Comparison of ENCODE assay signal across 12 cellular contexts in the genomic region with DNA sequence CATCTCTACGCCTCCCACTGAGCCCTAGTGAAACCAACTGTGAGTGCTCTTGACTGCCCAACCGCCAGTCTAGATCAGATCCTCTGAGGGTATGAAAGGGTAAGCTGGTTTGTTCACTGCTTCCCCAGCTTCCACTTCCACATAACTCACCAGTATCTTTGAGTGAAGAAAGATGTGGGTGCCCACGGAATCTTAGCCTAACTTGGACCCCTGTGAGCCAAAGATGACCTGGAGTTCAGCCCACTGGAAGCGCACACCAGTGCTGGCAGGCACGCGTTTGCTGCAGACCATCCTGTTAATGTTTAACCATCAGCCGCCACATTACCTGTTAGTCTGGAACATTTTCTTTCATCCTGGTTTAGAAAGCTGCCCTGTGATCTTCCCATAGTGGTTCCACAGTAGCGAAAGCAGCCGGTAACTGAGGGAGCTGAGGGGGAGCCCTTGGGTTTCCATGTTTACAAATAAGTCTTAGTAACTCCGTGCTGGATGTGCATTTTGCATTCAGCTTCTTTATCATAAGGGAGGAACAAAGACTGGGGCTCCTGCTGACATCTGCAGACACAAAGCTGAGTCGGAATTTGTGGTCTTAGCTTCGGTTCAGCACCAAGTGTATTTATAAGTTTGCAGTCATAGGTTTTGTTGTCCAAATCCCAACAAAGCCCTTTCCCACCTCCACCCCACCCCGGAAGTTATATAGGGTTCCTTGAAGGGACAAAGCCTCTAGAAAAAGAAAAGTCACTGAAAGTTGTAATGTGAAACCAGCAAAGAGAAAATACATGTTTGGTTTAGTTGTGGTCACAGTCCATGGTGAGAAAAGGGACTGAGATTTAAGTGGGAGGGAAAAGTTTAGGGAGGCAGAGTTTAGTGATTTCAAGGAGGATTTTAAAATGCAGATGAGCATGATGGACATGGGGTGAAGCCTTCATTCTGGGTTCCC.
DNase-seq lines count a peak whose midpoint lies in the region; ATAC-seq and TF ChIP-seq lines count a peak whose summit lies in the region.
"Had no signal": no experiment of that assay in that cellular context is flagged by ENCODE, and none has a peak within 500 bp of the region (broad histone marks: within the 10 kb centered on the region; RNA-seq: fewer than 3 reads in every experiment).

No MANE protein-coding gene starts in this region.

- TF ChIP-seq CTCF in AG04450 (IDR thresholded peaks at IDR 0.05; ENCODE audit: low read depth, low read length), result no peak
- no peak for TF ChIP-seq CTCF in choroid plexus epithelial cell (conservative IDR thresholded peaks at IDR 0.05; ENCODE audit: low read depth, low read length)

- POLR2A ChIA-PET in AG04450 (lab: Yijun Ruan, JAX), result interaction anchor here (0.7 kb wide), 1 partner anchor 522 kb away, joined by 3 read pairs; no protein-coding TSS in a partner anchor

- H3K9ac ChIP-seq in HUES48 (ENCODE audit: low read depth, low read length), result peak overlapping the region; percentile 8; the same call in 1 of the 2 replicates

- H3K27ac ChIP-seq in AG04450 (ENCODE audit: low read depth, low read length), result peak overlapping the region; percentile 52
- peak overlapping the region; percentile 78 for H3K27ac ChIP-seq in HUES48 (ENCODE audit: low read depth, low read length)
- H3K27ac ChIP-seq in muscle layer of duodenum (ENCODE audit: low read length), result peak overlapping the region; percentile 56

- intact Hi-C loops in sciatic nerve (cut with DNase I), result no loop called here

- H3K9me3 ChIP-seq in AG04450 (ENCODE audit: control insufficient read depth, insufficient read depth, low read length) (no peaks in the 10 kb centered on the region), HUES48 (ENCODE audit: control insufficient read depth, insufficient read depth, low read length) (no peaks in the 10 kb centered on the region), muscle layer of duodenum (ENCODE audit: control insufficient read depth in 1 of 2, low read length in 2 of 2) (no peaks in the 10 kb centered on the region)

- ATAC-seq in GM19452 (IDR thresholded peaks at IDR 0.05; ENCODE audit: unreplicated experiment) (no peak), GM18498 (IDR thresholded peaks at IDR 0.05; ENCODE audit: unreplicated experiment) (no peak), sciatic nerve (no peak)

- CTCF ChIA-PET in AG04450 (lab: Charles Lee), result interaction anchor here (0.6 to 5.5 kb wide), 22 partner anchors 10 to 567 kb away, joined by 3 to 95 read pairs (median 6); no protein-coding TSS in a partner anchor

- H3K4me3 ChIP-seq in AG04450 (ENCODE audit: low read depth, low read length) (no peak overlapping the region), HUES48 (ENCODE audit: low read depth, low read length) (no peak overlapping the region), choroid plexus epithelial cell (ENCODE audit: low read depth, low read length) (no peak overlapping the region), muscle layer of duodenum (ENCODE audit: low read depth in 1 of 2, low read length in 2 of 2) (no peak overlapping the region)

- H3K4me1 ChIP-seq in HUES48 (ENCODE audit: control insufficient read depth, insufficient read depth, low read length), result peaks cover 24% of the 10 kb centered on the region
- peaks cover 0 to 8% of the 10 kb centered on the region in 2 donors for H3K4me1 ChIP-seq in muscle layer of duodenum (ENCODE audit: control insufficient read depth in 1 of 2, insufficient read depth in 2 of 2, low read length in 2 of 2)

- peaks cover 12% of the 10 kb centered on the region for H3K36me3 ChIP-seq in HUES48 (ENCODE audit: control insufficient read depth, insufficient read depth, low read length)
- peaks cover 13 to 17% of the 10 kb centered on the region in 2 donors for H3K36me3 ChIP-seq in muscle layer of duodenum (ENCODE audit: control insufficient read depth in 1 of 2, insufficient read depth in 2 of 2, low read length in 2 of 2)

- H3K27me3 ChIP-seq in AG04450 (ENCODE audit: control insufficient read depth, insufficient read depth, low read length) (no peaks in the 10 kb centered on the region), HUES48 (ENCODE audit: control insufficient read depth, insufficient read depth, low read length) (no peaks in the 10 kb centered on the region), muscle layer of duodenum (ENCODE audit: low read depth, low read length) (no peaks in the 10 kb centered on the region)

- no peak for DNase-seq in AG04450 (ENCODE audit: low read depth, low spot score)
- DNase-seq in choroid plexus epithelial cell (ENCODE audit: low read depth), result peak; percentile 54
- no peak for DNase-seq in HPDE6-E6E7 (ENCODE audit: extremely low spot score)
- DNase-seq in sciatic nerve (ENCODE audit: low spot score), result no peak
- DNase-seq: activated naive CD4-positive, alpha-beta T cell treated with anti-CD3 and anti-CD28 coated beads, Interleukin-2, amount 10 ng/mL, durations not matched to agents 7 days and 5 days; DMS153; left ventricle myocardium superior; Right ventricle myocardium superior had no signal
